1 cellular context compared by ENCODE assay signal in the genomic region with DNA sequence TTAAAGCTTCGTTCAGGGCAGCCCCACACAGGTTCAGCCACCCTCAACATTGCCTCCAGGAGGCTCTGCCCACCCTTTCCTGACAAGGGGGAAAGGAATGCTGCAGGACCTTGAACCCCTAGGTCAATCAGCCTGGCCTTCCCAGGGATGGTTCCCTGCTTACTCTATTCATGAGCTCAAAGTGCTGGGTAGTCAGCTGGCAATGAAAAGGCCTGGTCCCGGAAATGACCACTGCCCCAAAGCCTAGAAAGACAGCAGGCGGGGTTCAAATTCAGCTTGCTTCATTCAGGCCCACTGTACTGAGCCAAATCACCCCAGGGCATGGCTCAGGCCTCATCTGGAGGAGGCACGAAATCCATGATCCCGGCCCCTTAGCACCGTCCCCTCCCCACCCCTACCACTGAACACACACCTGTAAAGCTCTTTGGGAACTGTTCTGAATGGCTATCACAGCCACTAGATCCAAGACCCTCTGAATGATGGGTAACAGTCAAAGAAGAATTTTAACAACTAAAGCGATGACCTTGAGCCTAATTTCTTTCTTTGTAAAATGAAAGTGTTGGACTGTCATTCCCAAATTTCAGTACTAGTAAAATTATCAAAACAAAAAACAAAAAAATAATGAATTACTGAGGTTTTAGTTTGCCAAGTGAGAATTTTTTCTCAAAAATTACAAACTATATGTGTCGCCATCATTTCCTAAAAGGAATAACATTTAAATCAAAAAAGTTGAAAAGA.
A peak's percentile ranks its signal among the peaks of the same experiment; 100 is the strongest.
TF ChIP-seq lines count a peak whose summit lies in the region.

No MANE protein-coding gene starts in this region.

TF ChIP-seq in HepG2, 621 proteins besides CTCF, POLR2A, EP300 and RAD21 (continued from another document and continues in another):
- TF ChIP-seq, protein P1, sequence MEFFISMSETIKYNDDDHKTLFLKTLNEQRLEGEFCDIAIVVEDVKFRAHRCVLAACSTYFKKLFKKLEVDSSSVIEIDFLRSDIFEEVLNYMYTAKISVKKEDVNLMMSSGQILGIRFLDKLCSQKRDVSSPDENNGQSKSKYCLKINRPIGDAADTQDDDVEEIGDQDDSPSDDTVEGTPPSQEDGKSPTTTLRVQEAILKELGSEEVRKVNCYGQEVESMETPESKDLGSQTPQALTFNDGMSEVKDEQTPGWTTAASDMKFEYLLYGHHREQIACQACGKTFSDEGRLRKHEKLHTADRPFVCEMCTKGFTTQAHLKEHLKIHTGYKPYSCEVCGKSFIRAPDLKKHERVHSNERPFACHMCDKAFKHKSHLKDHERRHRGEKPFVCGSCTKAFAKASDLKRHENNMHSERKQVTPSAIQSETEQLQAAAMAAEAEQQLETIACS (CRISPR knock-in tag; IDR thresholded peaks at IDR 0.05) = no peak
- TF ChIP-seq ZNF850 (CRISPR knock-in tag; conservative IDR thresholded peaks at IDR 0.05) = no peak
- peak; percentile 90 for TF ChIP-seq NCOR1 (IDR thresholded peaks at IDR 0.05; ENCODE audit: borderline replicate concordance, low read length)
- TF ChIP-seq SRF (IDR thresholded peaks at IDR 0.05; ENCODE audit: low read depth, low read length) = no peak
- TF ChIP-seq ZNF232 (CRISPR knock-in tag; IDR thresholded peaks at IDR 0.05; ENCODE audit: borderline replicate concordance) = no peak
- TF ChIP-seq, protein P2, sequence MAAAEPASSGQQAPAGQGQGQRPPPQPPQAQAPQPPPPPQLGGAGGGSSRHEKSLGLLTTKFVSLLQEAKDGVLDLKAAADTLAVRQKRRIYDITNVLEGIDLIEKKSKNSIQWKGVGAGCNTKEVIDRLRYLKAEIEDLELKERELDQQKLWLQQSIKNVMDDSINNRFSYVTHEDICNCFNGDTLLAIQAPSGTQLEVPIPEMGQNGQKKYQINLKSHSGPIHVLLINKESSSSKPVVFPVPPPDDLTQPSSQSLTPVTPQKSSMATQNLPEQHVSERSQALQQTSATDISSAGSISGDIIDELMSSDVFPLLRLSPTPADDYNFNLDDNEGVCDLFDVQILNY (CRISPR knock-in tag; conservative IDR thresholded peaks at IDR 0.05) = no peak
- no peak for TF ChIP-seq KLF15 (CRISPR knock-in tag; IDR thresholded peaks at IDR 0.05; ENCODE audit: borderline replicate concordance)
- TF ChIP-seq, protein P3, sequence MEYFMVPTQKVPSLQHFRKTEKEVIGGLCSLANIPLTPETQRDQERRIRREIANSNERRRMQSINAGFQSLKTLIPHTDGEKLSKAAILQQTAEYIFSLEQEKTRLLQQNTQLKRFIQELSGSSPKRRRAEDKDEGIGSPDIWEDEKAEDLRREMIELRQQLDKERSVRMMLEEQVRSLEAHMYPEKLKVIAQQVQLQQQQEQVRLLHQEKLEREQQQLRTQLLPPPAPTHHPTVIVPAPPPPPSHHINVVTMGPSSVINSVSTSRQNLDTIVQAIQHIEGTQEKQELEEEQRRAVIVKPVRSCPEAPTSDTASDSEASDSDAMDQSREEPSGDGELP (IDR thresholded peaks at IDR 0.05; ENCODE audit: borderline replicate concordance, low read depth) = peak; percentile 99
- TF ChIP-seq NAIF1 (CRISPR knock-in tag; IDR thresholded peaks at IDR 0.05; ENCODE audit: borderline replicate concordance) = peak; percentile 73; the same call in 1 of the 2 replicates
- TF ChIP-seq, protein P4, sequence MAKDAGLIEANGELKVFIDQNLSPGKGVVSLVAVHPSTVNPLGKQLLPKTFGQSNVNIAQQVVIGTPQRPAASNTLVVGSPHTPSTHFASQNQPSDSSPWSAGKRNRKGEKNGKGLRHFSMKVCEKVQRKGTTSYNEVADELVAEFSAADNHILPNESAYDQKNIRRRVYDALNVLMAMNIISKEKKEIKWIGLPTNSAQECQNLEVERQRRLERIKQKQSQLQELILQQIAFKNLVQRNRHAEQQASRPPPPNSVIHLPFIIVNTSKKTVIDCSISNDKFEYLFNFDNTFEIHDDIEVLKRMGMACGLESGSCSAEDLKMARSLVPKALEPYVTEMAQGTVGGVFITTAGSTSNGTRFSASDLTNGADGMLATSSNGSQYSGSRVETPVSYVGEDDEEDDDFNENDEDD (CRISPR knock-in tag; IDR thresholded peaks at IDR 0.05; ENCODE audit: borderline replicate concordance) = no peak
- no peak for TF ChIP-seq ZNF619 (CRISPR knock-in tag; IDR thresholded peaks at IDR 0.05)
- no peak for TF ChIP-seq MAFK (conservative IDR thresholded peaks at IDR 0.05 in 1 of 2, IDR thresholded peaks at IDR 0.05 in 1 of 2; ENCODE audit: low read length in 2 of 2)
- 0 out of 2 replicates have a peak, but pooled peaks have one; percentile 74 for TF ChIP-seq RORA (CRISPR knock-in tag; IDR thresholded peaks at IDR 0.05)
- no peak for TF ChIP-seq ZNF274 (CRISPR knock-in tag; IDR thresholded peaks at IDR 0.05)
- TF ChIP-seq MBNL3 (CRISPR knock-in tag; conservative IDR thresholded peaks at IDR 0.05) = no peak
- TF ChIP-seq FOXJ3 (CRISPR knock-in tag; IDR thresholded peaks at IDR 0.05; ENCODE audit: borderline replicate concordance) = no peak; the same call in 1 of the 2 replicates
- TF ChIP-seq, protein P5, sequence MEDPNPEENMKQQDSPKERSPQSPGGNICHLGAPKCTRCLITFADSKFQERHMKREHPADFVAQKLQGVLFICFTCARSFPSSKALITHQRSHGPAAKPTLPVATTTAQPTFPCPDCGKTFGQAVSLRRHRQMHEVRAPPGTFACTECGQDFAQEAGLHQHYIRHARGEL (CRISPR knock-in tag; IDR thresholded peaks at IDR 0.05) = no peak
- TF ChIP-seq ZNF703 (CRISPR knock-in tag; IDR thresholded peaks at IDR 0.05; ENCODE audit: borderline replicate concordance) = no peak
- TF ChIP-seq ZFP36L2 (CRISPR knock-in tag; IDR thresholded peaks at IDR 0.05) = no peak
- TF ChIP-seq DNMT1 (CRISPR knock-in tag; IDR thresholded peaks at IDR 0.05) = no peak
- TF ChIP-seq ZMYM2 (CRISPR knock-in tag; IDR thresholded peaks at IDR 0.05) = 0 out of 2 replicates have a peak, but pooled peaks have one; percentile 51
- no peak for TF ChIP-seq SRSF1 (optimal IDR thresholded peaks at IDR 0.05; ENCODE audit: low read depth, low read length)
- TF ChIP-seq SP4 (CRISPR knock-in tag; IDR thresholded peaks at IDR 0.05) = no peak
- TF ChIP-seq AHR (CRISPR knock-in tag; IDR thresholded peaks at IDR 0.05) = no peak
- TF ChIP-seq ESRRA (CRISPR knock-in tag; IDR thresholded peaks at IDR 0.05; ENCODE audit: low read depth) = peak; percentile 86
- TF ChIP-seq ZNF253 (CRISPR knock-in tag; IDR thresholded peaks at IDR 0.05; ENCODE audit: borderline replicate concordance) = no peak
- TF ChIP-seq NFYC (CRISPR knock-in tag; IDR thresholded peaks at IDR 0.05) = no peak
- TF ChIP-seq ZNF883 (CRISPR knock-in tag; IDR thresholded peaks at IDR 0.05; ENCODE audit: not compliant biosample characterization) = no peak
- no peak for TF ChIP-seq ADNP (CRISPR knock-in tag; IDR thresholded peaks at IDR 0.05)
- no peak for TF ChIP-seq SP1 (IDR thresholded peaks at IDR 0.05)
- TF ChIP-seq SP1 (CRISPR knock-in tag; IDR thresholded peaks at IDR 0.05) = no peak
- TF ChIP-seq ZMAT3 (CRISPR knock-in tag; conservative IDR thresholded peaks at IDR 0.05) = no peak
- TF ChIP-seq, protein P6, sequence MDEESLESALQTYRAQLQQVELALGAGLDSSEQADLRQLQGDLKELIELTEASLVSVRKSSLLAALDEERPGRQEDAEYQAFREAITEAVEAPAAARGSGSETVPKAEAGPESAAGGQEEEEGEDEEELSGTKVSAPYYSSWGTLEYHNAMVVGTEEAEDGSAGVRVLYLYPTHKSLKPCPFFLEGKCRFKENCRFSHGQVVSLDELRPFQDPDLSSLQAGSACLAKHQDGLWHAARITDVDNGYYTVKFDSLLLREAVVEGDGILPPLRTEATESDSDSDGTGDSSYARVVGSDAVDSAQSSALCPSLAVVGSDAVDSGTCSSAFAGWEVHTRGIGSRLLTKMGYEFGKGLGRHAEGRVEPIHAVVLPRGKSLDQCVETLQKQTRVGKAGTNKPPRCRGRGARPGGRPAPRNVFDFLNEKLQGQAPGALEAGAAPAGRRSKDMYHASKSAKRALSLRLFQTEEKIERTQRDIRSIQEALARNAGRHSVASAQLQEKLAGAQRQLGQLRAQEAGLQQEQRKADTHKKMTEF (CRISPR knock-in tag; IDR thresholded peaks at IDR 0.05) = peak; percentile 75
- TF ChIP-seq, protein P7, sequence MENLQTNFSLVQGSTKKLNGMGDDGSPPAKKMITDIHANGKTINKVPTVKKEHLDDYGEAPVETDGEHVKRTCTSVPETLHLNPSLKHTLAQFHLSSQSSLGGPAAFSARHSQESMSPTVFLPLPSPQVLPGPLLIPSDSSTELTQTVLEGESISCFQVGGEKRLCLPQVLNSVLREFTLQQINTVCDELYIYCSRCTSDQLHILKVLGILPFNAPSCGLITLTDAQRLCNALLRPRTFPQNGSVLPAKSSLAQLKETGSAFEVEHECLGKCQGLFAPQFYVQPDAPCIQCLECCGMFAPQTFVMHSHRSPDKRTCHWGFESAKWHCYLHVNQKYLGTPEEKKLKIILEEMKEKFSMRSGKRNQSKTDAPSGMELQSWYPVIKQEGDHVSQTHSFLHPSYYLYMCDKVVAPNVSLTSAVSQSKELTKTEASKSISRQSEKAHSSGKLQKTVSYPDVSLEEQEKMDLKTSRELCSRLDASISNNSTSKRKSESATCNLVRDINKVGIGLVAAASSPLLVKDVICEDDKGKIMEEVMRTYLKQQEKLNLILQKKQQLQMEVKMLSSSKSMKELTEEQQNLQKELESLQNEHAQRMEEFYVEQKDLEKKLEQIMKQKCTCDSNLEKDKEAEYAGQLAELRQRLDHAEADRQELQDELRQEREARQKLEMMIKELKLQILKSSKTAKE (CRISPR knock-in tag; IDR thresholded peaks at IDR 0.05; ENCODE audit: borderline replicate concordance) = no peak
- TF ChIP-seq, protein P8, sequence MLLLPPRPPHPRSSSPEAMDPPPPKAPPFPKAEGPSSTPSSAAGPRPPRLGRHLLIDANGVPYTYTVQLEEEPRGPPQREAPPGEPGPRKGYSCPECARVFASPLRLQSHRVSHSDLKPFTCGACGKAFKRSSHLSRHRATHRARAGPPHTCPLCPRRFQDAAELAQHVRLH (CRISPR knock-in tag; IDR thresholded peaks at IDR 0.05; ENCODE audit: borderline replicate concordance, low read depth) = peak; percentile 50; the same call in 1 of the 2 replicates
- no peak for TF ChIP-seq ZNF225 (CRISPR knock-in tag; IDR thresholded peaks at IDR 0.05)
- TF ChIP-seq, protein P9, sequence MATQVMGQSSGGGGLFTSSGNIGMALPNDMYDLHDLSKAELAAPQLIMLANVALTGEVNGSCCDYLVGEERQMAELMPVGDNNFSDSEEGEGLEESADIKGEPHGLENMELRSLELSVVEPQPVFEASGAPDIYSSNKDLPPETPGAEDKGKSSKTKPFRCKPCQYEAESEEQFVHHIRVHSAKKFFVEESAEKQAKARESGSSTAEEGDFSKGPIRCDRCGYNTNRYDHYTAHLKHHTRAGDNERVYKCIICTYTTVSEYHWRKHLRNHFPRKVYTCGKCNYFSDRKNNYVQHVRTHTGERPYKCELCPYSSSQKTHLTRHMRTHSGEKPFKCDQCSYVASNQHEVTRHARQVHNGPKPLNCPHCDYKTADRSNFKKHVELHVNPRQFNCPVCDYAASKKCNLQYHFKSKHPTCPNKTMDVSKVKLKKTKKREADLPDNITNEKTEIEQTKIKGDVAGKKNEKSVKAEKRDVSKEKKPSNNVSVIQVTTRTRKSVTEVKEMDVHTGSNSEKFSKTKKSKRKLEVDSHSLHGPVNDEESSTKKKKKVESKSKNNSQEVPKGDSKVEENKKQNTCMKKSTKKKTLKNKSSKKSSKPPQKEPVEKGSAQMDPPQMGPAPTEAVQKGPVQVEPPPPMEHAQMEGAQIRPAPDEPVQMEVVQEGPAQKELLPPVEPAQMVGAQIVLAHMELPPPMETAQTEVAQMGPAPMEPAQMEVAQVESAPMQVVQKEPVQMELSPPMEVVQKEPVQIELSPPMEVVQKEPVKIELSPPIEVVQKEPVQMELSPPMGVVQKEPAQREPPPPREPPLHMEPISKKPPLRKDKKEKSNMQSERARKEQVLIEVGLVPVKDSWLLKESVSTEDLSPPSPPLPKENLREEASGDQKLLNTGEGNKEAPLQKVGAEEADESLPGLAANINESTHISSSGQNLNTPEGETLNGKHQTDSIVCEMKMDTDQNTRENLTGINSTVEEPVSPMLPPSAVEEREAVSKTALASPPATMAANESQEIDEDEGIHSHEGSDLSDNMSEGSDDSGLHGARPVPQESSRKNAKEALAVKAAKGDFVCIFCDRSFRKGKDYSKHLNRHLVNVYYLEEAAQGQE (IDR thresholded peaks at IDR 0.05; ENCODE audit: borderline replicate concordance in 1 of 2, low read depth in 1 of 2, low read length in 2 of 2) = peak in 1 of 2 experiments; percentile 68; a peak in 2 of 4 replicates
- TF ChIP-seq CBX1 (IDR thresholded peaks at IDR 0.05; ENCODE audit: low read depth) = no peak
- TF ChIP-seq, protein P10, sequence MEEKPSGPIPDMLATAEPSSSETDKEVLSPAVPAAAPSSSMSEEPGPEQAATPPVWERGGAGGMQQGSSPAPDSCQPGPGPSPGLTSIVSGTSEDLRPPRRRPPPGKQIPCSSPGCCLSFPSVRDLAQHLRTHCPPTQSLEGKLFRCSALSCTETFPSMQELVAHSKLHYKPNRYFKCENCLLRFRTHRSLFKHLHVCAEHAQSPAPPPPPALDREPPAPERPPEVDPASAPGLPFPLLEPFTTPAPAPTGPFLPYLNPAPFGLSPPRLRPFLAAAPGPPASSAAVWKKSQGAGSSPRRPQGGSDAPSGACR (CRISPR knock-in tag; IDR thresholded peaks at IDR 0.05) = 0 out of 2 replicates have a peak, but pooled peaks have one; percentile 48
- TF ChIP-seq ZNF773 (CRISPR knock-in tag; IDR thresholded peaks at IDR 0.05; ENCODE audit: borderline replicate concordance) = no peak
- TF ChIP-seq KDM5B (CRISPR knock-in tag; IDR thresholded peaks at IDR 0.05; ENCODE audit: borderline replicate concordance) = no peak
- no peak for TF ChIP-seq HNRNPUL1 (IDR thresholded peaks at IDR 0.05; ENCODE audit: low read depth, low read length)
- TF ChIP-seq, protein P11, sequence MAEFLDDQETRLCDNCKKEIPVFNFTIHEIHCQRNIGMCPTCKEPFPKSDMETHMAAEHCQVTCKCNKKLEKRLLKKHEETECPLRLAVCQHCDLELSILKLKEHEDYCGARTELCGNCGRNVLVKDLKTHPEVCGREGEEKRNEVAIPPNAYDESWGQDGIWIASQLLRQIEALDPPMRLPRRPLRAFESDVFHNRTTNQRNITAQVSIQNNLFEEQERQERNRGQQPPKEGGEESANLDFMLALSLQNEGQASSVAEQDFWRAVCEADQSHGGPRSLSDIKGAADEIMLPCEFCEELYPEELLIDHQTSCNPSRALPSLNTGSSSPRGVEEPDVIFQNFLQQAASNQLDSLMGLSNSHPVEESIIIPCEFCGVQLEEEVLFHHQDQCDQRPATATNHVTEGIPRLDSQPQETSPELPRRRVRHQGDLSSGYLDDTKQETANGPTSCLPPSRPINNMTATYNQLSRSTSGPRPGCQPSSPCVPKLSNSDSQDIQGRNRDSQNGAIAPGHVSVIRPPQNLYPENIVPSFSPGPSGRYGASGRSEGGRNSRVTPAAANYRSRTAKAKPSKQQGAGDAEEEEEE (CRISPR knock-in tag; IDR thresholded peaks at IDR 0.05; ENCODE audit: borderline replicate concordance) = no peak
- TF ChIP-seq RCOR2 (CRISPR knock-in tag; IDR thresholded peaks at IDR 0.05) = peak; percentile 86
